ENCODE assay signal across 10 cellular contexts in the genomic region with DNA sequence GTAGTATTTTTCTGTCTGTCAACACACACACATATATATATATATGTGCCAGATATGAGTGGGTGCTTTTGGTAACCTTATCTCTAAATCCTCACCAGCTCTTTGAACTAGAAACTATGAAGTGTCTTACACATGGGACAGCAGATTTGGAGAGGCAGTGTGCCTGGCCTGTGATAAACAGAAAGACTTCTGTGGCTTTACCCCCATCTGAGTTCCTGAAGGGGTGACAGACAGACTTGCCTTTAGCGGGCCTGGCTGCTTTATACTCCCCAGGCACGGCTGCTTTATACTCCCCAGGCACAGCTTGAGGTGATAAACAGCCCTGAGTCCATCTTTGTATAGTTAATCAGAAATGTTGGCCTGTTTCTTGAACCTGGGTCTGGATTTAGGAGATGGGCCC. TPM values are rescaled to one million over a fixed set of nuclear protein-coding genes. Genes with fewer than 3 reads are reported as not detected.
A peak's percentile ranks its signal among the peaks of the same experiment; 100 is the strongest.
DNase-seq lines count a peak whose midpoint lies in the region; ATAC-seq, FAIRE-seq and TF ChIP-seq lines count a peak whose summit lies in the region.
"Had no signal": no experiment of that assay in that cellular context is flagged by ENCODE, and none has a peak within 500 bp of the region (broad histone marks: within the 10 kb centered on the region; RNA-seq: fewer than 3 reads in every experiment).

No MANE protein-coding gene starts in this region.

- H3K9me2 ChIP-seq in hepatocyte (replicated peaks; ENCODE audit: insufficient read depth), result no peaks in the 10 kb centered on the region

- H3K27ac ChIP-seq in hepatocyte, result peak overlapping the region; percentile 87
- H3K27ac ChIP-seq in suprapubic skin, result peak overlapping the region; percentile 96

- WGBS in hepatocyte (ENCODE audit: low lambda C conversion rate, missing lambda C conversion rate), result 54% methylated on average over 2 of the region's 2 CpGs
- 71% methylated on average over 2 of the region's 2 CpGs for WGBS in suprapubic skin

- H3K4me1 Mint-ChIP-seq in activated T-cell treated with anti-CD3 and anti-CD28 coated beads, Interleukin-2, amount 50 U/mL, for 72 hours (ENCODE audit: low read depth), result peaks cover 65% of the 10 kb centered on the region
- peaks cover 42% of the 10 kb centered on the region for H3K4me1 Mint-ChIP-seq in T-helper 17 cell

- H3K27me3 Mint-ChIP-seq in activated T-cell treated with anti-CD3 and anti-CD28 coated beads, Interleukin-2, amount 50 U/mL, for 72 hours (ENCODE audit: low read depth), result no peaks in the 10 kb centered on the region
- H3K27me3 Mint-ChIP-seq in T-helper 17 cell, result no peaks in the 10 kb centered on the region

- peak overlapping the region in 1 of 2 donors; percentile 99 for H3K4me3 Mint-ChIP-seq in activated T-cell treated with anti-CD3 and anti-CD28 coated beads, Interleukin-2, amount 50 U/mL, for 72 hours
- H3K4me3 Mint-ChIP-seq in T-helper 17 cell, result peak overlapping the region; percentile 83

- H3K4me1 ChIP-seq in hepatocyte (ENCODE audit: insufficient read depth) (peaks cover 35% of the 10 kb centered on the region), suprapubic skin (peaks cover 80% of the 10 kb centered on the region)

- FAIRE-seq in frontal cortex (lab: Jason Lieb, UNC), result no peak
- FAIRE-seq: endothelial cell of umbilical vein had no signal

- H3K9me3 ChIP-seq in T-helper 17 cell (ENCODE audit: control insufficient read depth, low read length, poor library complexity, severe bottlenecking) (no peaks in the 10 kb centered on the region), hepatocyte (ENCODE audit: low read depth) (no peaks in the 10 kb centered on the region), suprapubic skin (no peaks in the 10 kb centered on the region)

- H3K4me3 ChIP-seq in hepatocyte (no peak overlapping the region), suprapubic skin (no peak overlapping the region)

- peak; percentile 6 for ATAC-seq in activated T-cell treated with anti-CD3 and anti-CD28 coated beads, Interleukin-2, amount 50 U/mL, for 72 hours (replicated peaks in 1 of 2)
- no peak for ATAC-seq in T-helper 17 cell
- no peak for ATAC-seq in HG03565 (IDR thresholded peaks at IDR 0.05; ENCODE audit: unreplicated experiment)
- no peak for ATAC-seq in GM21423 (IDR thresholded peaks at IDR 0.05; ENCODE audit: unreplicated experiment)

- peaks cover 0 to 2% of the 10 kb centered on the region in 2 donors for H3K36me3 Mint-ChIP-seq in activated T-cell treated with anti-CD3 and anti-CD28 coated beads, Interleukin-2, amount 50 U/mL, for 72 hours (ENCODE audit: insufficient read depth in 2 of 2)
- H3K36me3 Mint-ChIP-seq in T-helper 17 cell (ENCODE audit: low read depth), result no peaks in the 10 kb centered on the region

- no peak overlapping the region for H2AFZ ChIP-seq in hepatocyte

- no peak for DNase-seq in activated T-cell treated with anti-CD3 and anti-CD28 coated beads, Interleukin-2, amount 50 U/mL, for 72 hours
- no peak for DNase-seq in activated T-cell treated with anti-CD3 and anti-CD28 coated beads, Interleukin-2, amount 50 U/mL, for 1 hour
- DNase-seq in T-helper 17 cell (no peak), hepatocyte (ENCODE audit: low spot score) (no peak), suprapubic skin (ENCODE audit: low spot score in 2 of 2) (no peak), frontal cortex (ENCODE audit: low spot score in 2 of 2) (no peak)
- DNase-seq: NCI-H2029 had no signal

- no peak for TF ChIP-seq POLR2A in suprapubic skin (IDR thresholded peaks at IDR 0.05)

- TF ChIP-seq EP300 in suprapubic skin (IDR thresholded peaks at IDR 0.05), result no peak

- H3K36me3 ChIP-seq in hepatocyte (replicated peaks; ENCODE audit: insufficient read depth, low read depth) (no peaks in the 10 kb centered on the region), suprapubic skin (no peaks in the 10 kb centered on the region)

- TF ChIP-seq CTCF in hepatocyte (IDR thresholded peaks at IDR 0.05; ENCODE audit: poor library complexity) (no peak), suprapubic skin (IDR thresholded peaks at IDR 0.05) (no peak)

- H4K20me1 ChIP-seq in hepatocyte (ENCODE audit: insufficient read depth, poor library complexity, severe bottlenecking), result peaks cover 75% of the 10 kb centered on the region

- no peaks in the 10 kb centered on the region for H3K9me3 Mint-ChIP-seq in activated T-cell treated with anti-CD3 and anti-CD28 coated beads, Interleukin-2, amount 50 U/mL, for 72 hours

- H3K79me2 ChIP-seq in hepatocyte, result peaks cover 93% of the 10 kb centered on the region

- peak overlapping the region; percentile 40 for H3K27ac Mint-ChIP-seq in activated T-cell treated with anti-CD3 and anti-CD28 coated beads, Interleukin-2, amount 50 U/mL, for 72 hours
- peak overlapping the region; percentile 93 for H3K27ac Mint-ChIP-seq in T-helper 17 cell

- no peaks in the 10 kb centered on the region for H3K27me3 ChIP-seq in hepatocyte
- H3K27me3 ChIP-seq in suprapubic skin, result no peaks in the 10 kb centered on the region

- peak overlapping the region; percentile 75 for H3K4me2 ChIP-seq in hepatocyte

RNA-seq across cellular contexts. Expression of gene BAG3, which starts 5.6 kb away (rescaled TPM):
- 10 to 100 TPM; 16.4 to 22.1 TPM for total RNA-seq in activated T-cell treated with anti-CD3 and anti-CD28 coated beads, Interleukin-2, amount 50 U/mL, for 72 hours
- total RNA-seq in T-helper 17 cell (10 to 100 TPM; 52.0 to 52.4 TPM), hepatocyte (13.9 and 18.2 TPM in 2 replicates), suprapubic skin (10 to 100 TPM; 75.0 to 86.4 (median 78.0) TPM), frontal cortex (0.82 TPM)
- 57.2 and 67.1 TPM in 2 replicates for polyA plus RNA-seq in hepatocyte

RNA-seq across cellular contexts. Expression of gene TIAL1, which starts 60.0 kb away (rescaled TPM):
- 100 to 1,000 TPM; 201 to 224 TPM for total RNA-seq in activated T-cell treated with anti-CD3 and anti-CD28 coated beads, Interleukin-2, amount 50 U/mL, for 72 hours
- 100 to 1,000 TPM; 169 to 172 TPM for total RNA-seq in T-helper 17 cell
- 74.4 and 81.3 TPM in 2 replicates for total RNA-seq in hepatocyte
- 36.4 and 42.2 TPM in 2 replicates for polyA plus RNA-seq in hepatocyte
- total RNA-seq in suprapubic skin, result 100 to 1,000 TPM in 1 of 4 donors, 10 to 100 TPM in 3; 52.8 to 176 (median 62.2) TPM
- total RNA-seq in frontal cortex, result 51.4 TPM

Comparison
In these comparisons a context has a peak if more than half of its experiments do, and no peak if none do; other contexts are left out.
1. ATAC-seq: peak in activated T-cell treated with anti-CD3 and anti-CD28 coated beads, Interleukin-2, amount 50 U/mL, for 72 hours (2 of 2); none in T-helper 17 cell (single experiment), HG03565 (single experiment) and GM21423 (single experiment).